1 cellular context compared by ENCODE assay signal in the genomic region with DNA sequence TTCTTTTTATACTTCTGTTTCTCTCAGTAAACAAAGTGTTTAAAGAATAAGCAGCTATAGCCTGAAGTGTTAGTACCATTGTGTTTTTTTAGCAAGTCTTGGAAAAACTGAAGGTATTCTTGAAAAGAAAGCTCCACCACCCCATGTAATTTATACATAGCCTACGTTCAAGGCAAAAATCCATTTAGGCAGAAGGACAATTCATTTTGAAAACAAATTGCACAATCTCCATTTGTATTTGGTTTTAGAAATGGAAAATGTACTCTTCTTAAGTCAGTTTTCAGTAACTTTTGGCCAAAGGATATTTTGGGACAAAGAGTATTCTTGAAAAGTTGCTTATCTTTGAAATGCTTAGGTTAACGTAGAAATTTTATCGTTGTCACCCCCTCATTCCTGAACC.
TF ChIP-seq lines count a peak whose summit lies in the region.

No MANE protein-coding gene starts in this region.

TF ChIP-seq in IMR-90, 13 proteins besides CTCF, POLR2A, EP300 and RAD21:
- TF ChIP-seq NFE2L2 (IDR thresholded peaks at IDR 0.05; ENCODE audit: low read depth, low read length) (no peak), MAZ (IDR thresholded peaks at IDR 0.05; ENCODE audit: borderline replicate concordance, low read depth, low read length) (no peak), BHLHE40 (IDR thresholded peaks at IDR 0.05; ENCODE audit: low read depth, low read length) (no peak), RFX5 (IDR thresholded peaks at IDR 0.05; ENCODE audit: low read depth, low read length) (no peak), CEBPB (IDR thresholded peaks at IDR 0.05; ENCODE audit: low read depth, low read length) (peak; percentile 43; the same call in 1 of the 2 replicates), CHD1 (IDR thresholded peaks at IDR 0.05; ENCODE audit: low read depth, low read length) (no peak), MAFK (IDR thresholded peaks at IDR 0.05; ENCODE audit: low read depth, low read length) (no peak)
- TF ChIP-seq, protein P1, sequence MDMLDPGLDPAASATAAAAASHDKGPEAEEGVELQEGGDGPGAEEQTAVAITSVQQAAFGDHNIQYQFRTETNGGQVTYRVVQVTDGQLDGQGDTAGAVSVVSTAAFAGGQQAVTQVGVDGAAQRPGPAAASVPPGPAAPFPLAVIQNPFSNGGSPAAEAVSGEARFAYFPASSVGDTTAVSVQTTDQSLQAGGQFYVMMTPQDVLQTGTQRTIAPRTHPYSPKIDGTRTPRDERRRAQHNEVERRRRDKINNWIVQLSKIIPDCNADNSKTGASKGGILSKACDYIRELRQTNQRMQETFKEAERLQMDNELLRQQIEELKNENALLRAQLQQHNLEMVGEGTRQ (IDR thresholded peaks at IDR 0.05; ENCODE audit: low read depth, low read length): no peak
